1 cellular context compared by ENCODE assay signal in genomic region chr17:19243838-19244237, GRCh38.
TF ChIP-seq lines count a peak whose summit lies in the region.

No MANE protein-coding gene starts in this region.

TF ChIP-seq in WTC11, 78 proteins besides CTCF, POLR2A, EP300 and RAD21 (continued from another document):
- TF ChIP-seq ZNF532 (CRISPR knock-in tag; IDR thresholded peaks at IDR 0.05; ENCODE audit: borderline replicate concordance): no peak
- no peak for TF ChIP-seq CBFB (CRISPR knock-in tag; IDR thresholded peaks at IDR 0.05; ENCODE audit: low read depth)
